Comparison of ENCODE assay signal across 8 cellular contexts in genomic region chr4:2818351-2818939, GRCh38. TPM values are rescaled to one million over a fixed set of nuclear protein-coding genes. Genes with fewer than 3 reads are reported as not detected.
DNase-seq lines count a peak whose midpoint lies in the region; ATAC-seq, FAIRE-seq and TF ChIP-seq lines count a peak whose summit lies in the region.

No MANE protein-coding gene starts in this region.

- H3K4me3 Mint-ChIP-seq in activated CD4-positive, alpha-beta T cell treated with anti-CD3 and anti-CD28 coated beads for 36 hours = peak overlapping the region; percentile 47
- peak overlapping the region; percentile 46 for H3K4me3 Mint-ChIP-seq in activated naive CD8-positive, alpha-beta T cell treated with anti-CD3 and anti-CD28 coated beads, Interleukin-2, amount 50 U/mL, for 24 hours

- H3K4me3 ChIP-seq in kidney (ENCODE audit: low read length in 2 of 2) (no peak overlapping the region), tibial nerve (peak overlapping the region; percentile 37 to 66 (median 52))

- TF ChIP-seq EP300 in tibial nerve (IDR thresholded peaks at IDR 0.05) = no peak

- H3K27me3 Mint-ChIP-seq in activated CD4-positive, alpha-beta T cell treated with anti-CD3 and anti-CD28 coated beads for 36 hours = no peaks in the 10 kb centered on the region
- H3K27me3 Mint-ChIP-seq in activated naive CD8-positive, alpha-beta T cell treated with anti-CD3 and anti-CD28 coated beads, Interleukin-2, amount 50 U/mL, for 24 hours = no peaks in the 10 kb centered on the region

- CTCF ChIA-PET in activated CD4-positive, alpha-beta T cell treated with anti-CD3 and anti-CD28 coated beads for 36 hours (lab: Charles Lee) = interaction anchor here (0.8 to 1.1 kb wide), 2 partner anchors 21 to 47 kb away, joined by 3 to 4 read pairs; no protein-coding TSS in a partner anchor

- H3K27ac Mint-ChIP-seq in activated CD4-positive, alpha-beta T cell treated with anti-CD3 and anti-CD28 coated beads for 36 hours = no peak overlapping the region
- H3K27ac Mint-ChIP-seq in activated naive CD8-positive, alpha-beta T cell treated with anti-CD3 and anti-CD28 coated beads, Interleukin-2, amount 50 U/mL, for 24 hours = no peak overlapping the region

- H3K36me3 ChIP-seq in kidney (ENCODE audit: control insufficient read depth in 1 of 2, insufficient read depth in 2 of 2, low read length in 2 of 2) (peaks cover 3 to 7% of the 10 kb centered on the region in 2 donors), tibial nerve (peaks cover 0 to 66% (median 0%) of the 10 kb centered on the region in 3 donors)

- no peak for TF ChIP-seq POLR2A in tibial nerve (IDR thresholded peaks at IDR 0.05)

- no peaks in the 10 kb centered on the region for H3K9me3 Mint-ChIP-seq in activated CD4-positive, alpha-beta T cell treated with anti-CD3 and anti-CD28 coated beads for 36 hours (ENCODE audit: low read depth)
- no peaks in the 10 kb centered on the region for H3K9me3 Mint-ChIP-seq in activated naive CD8-positive, alpha-beta T cell treated with anti-CD3 and anti-CD28 coated beads, Interleukin-2, amount 50 U/mL, for 24 hours

- no peak for DNase-seq in activated CD4-positive, alpha-beta T cell treated with anti-CD3 and anti-CD28 coated beads for 36 hours
- DNase-seq in activated CD4-positive, alpha-beta T cell treated with anti-CD3 and anti-CD28 coated beads, Interleukin-2, amount 50 U/mL, for 4 hours = no peak
- no peak for DNase-seq in activated naive CD8-positive, alpha-beta T cell treated with anti-CD3 and anti-CD28 coated beads, Interleukin-2, amount 50 U/mL, for 24 hours
- DNase-seq in kidney (peak; percentile 75), tibial nerve (ENCODE audit: low spot score in 2 of 2) (no peak), SW480 (ENCODE audit: low spot score) (no peak), RPMI8226 (no peak)

- TF ChIP-seq CTCF in kidney (IDR thresholded peaks at IDR 0.05; ENCODE audit: borderline replicate concordance, extremely low read depth, insufficient read depth) (no peak), tibial nerve (IDR thresholded peaks at IDR 0.05) (no peak)

- intact Hi-C loops in activated CD4-positive, alpha-beta T cell treated with anti-CD3 and anti-CD28 coated beads for 36 hours (cut with DNase I, micrococcal nuclease) = no loop called here
- intact Hi-C loops in kidney (cut with DNase I) = no loop called here

- peak; percentile 13 for ATAC-seq in activated CD4-positive, alpha-beta T cell treated with anti-CD3 and anti-CD28 coated beads for 36 hours
- ATAC-seq in activated naive CD8-positive, alpha-beta T cell treated with anti-CD3 and anti-CD28 coated beads, Interleukin-2, amount 50 U/mL, for 24 hours = no peak
- no peak for ATAC-seq in HG03378 (IDR thresholded peaks at IDR 0.05; ENCODE audit: unreplicated experiment)

- H3K27me3 ChIP-seq in tibial nerve = no peaks in the 10 kb centered on the region

- POLR2A ChIA-PET in activated CD4-positive, alpha-beta T cell treated with anti-CD3 and anti-CD28 coated beads for 36 hours (lab: Charles Lee) = interaction anchor here (0.6 to 1.2 kb wide), 2 partner anchors 136 to 294 kb away, joined by 4 read pairs; no protein-coding TSS in a partner anchor

- peaks cover 26% of the 10 kb centered on the region for H3K36me3 Mint-ChIP-seq in activated CD4-positive, alpha-beta T cell treated with anti-CD3 and anti-CD28 coated beads for 36 hours (ENCODE audit: low read depth)
- H3K36me3 Mint-ChIP-seq in activated naive CD8-positive, alpha-beta T cell treated with anti-CD3 and anti-CD28 coated beads, Interleukin-2, amount 50 U/mL, for 24 hours (ENCODE audit: low read depth) = peaks cover 41% of the 10 kb centered on the region

- H3K27ac ChIP-seq in kidney (ENCODE audit: low read depth in 2 of 2, low read length in 2 of 2) (no peak overlapping the region), tibial nerve (peak overlapping the region; percentile 73 to 85 (median 75))

- H3K9me3 ChIP-seq in kidney (ENCODE audit: control insufficient read depth in 1 of 2, low read length in 2 of 2) (no peaks in the 10 kb centered on the region), tibial nerve (peaks cover 0 to 11% (median 0%) of the 10 kb centered on the region in 4 donors)

- H3K4me1 Mint-ChIP-seq in activated CD4-positive, alpha-beta T cell treated with anti-CD3 and anti-CD28 coated beads for 36 hours = peaks cover 43% of the 10 kb centered on the region
- H3K4me1 Mint-ChIP-seq in activated naive CD8-positive, alpha-beta T cell treated with anti-CD3 and anti-CD28 coated beads, Interleukin-2, amount 50 U/mL, for 24 hours = peaks cover 51% of the 10 kb centered on the region

- H3K4me1 ChIP-seq in kidney (ENCODE audit: control insufficient read depth in 1 of 2, insufficient read depth in 1 of 2, low read depth in 1 of 2, low read length in 2 of 2) (peaks cover 0 to 6% of the 10 kb centered on the region in 2 donors), tibial nerve (peaks cover 0 to 57% (median 14%) of the 10 kb centered on the region in 4 donors)

- no peak overlapping the region for H3K9ac ChIP-seq in kidney (ENCODE audit: low read length in 2 of 2)

- no peak for FAIRE-seq in kidney (lab: Jason Lieb, UNC)

- 2 to 7% methylated on average over 21 to 32 of the region's 54 CpGs for WGBS in tibial nerve, 2 donors

RNA-seq across cellular contexts. Expression of gene ADD1, which starts 25.2 kb away (rescaled TPM):
- 100 to 1,000 TPM; 196 to 206 TPM for total RNA-seq in activated CD4-positive, alpha-beta T cell treated with anti-CD3 and anti-CD28 coated beads for 36 hours
- 313 TPM for total RNA-seq in kidney
- polyA plus RNA-seq in kidney (ENCODE audit: insufficient read depth, low read depth, low replicate concordance) = 232 TPM
- total RNA-seq in tibial nerve = 100 to 1,000 TPM; 270 to 449 (median 327) TPM

RNA-seq across cellular contexts. Expression of gene SH3BP2, which starts 25.6 kb away (rescaled TPM):
- total RNA-seq in activated CD4-positive, alpha-beta T cell treated with anti-CD3 and anti-CD28 coated beads for 36 hours = 10 to 100 TPM; 63.3 to 68.3 TPM
- total RNA-seq in kidney (128 TPM), tibial nerve (100 to 1,000 TPM in 1 of 4 donors, 10 to 100 TPM in 3; 70.5 to 161 (median 77.8) TPM)
- polyA plus RNA-seq in kidney (ENCODE audit: insufficient read depth, low read depth, low replicate concordance) = 27.3 TPM

Comparison
In these comparisons a context has a peak if more than half of its experiments do, and no peak if none do; other contexts are left out.
1. H3K27ac ChIP-seq: peak in tibial nerve (4 of 4); none in kidney (0 of 2).
2. H3K4me3 ChIP-seq: peak in tibial nerve (4 of 4); none in kidney (0 of 2).